8 cellular contexts compared by ENCODE assay signal in genomic region chr16:568401-569258, GRCh38. TPM values are rescaled to one million over a fixed set of nuclear protein-coding genes. Genes with fewer than 3 reads are reported as not detected.
DNase-seq lines count a peak whose midpoint lies in the region; ATAC-seq and TF ChIP-seq lines count a peak whose summit lies in the region.

No MANE protein-coding gene starts in this region.

- H3K27ac ChIP-seq in coronary artery: peak overlapping the region; percentile 77 to 83

- no peaks in the 10 kb centered on the region for H3F3A ChIP-seq in Loucy (ENCODE audit: low read depth)

- ATAC-seq in GM21526 (IDR thresholded peaks at IDR 0.05; ENCODE audit: low FRiP score, unreplicated experiment): no peak
- ATAC-seq in HG03442 (IDR thresholded peaks at IDR 0.05; ENCODE audit: unreplicated experiment): no peak

- H3K4me1 ChIP-seq in Loucy (ENCODE audit: insufficient read depth, low read length, poor library complexity, severe bottlenecking): peaks cover 4% of the 10 kb centered on the region

- peak overlapping the region in 4 of 7 donors; percentile 48 to 85 (median 82) for H3K27ac Mint-ChIP-seq in CD14-positive monocyte
- H3K27ac Mint-ChIP-seq in neural crest cell (ENCODE audit: unreplicated experiment): no peak overlapping the region

- intact Hi-C loops in CD14-positive monocyte (cut with micrococcal nuclease): no loop called here

- H2AFZ ChIP-seq in Loucy (ENCODE audit: low read length): no peak overlapping the region

- peaks cover 1 to 6% (median 2%) of the 10 kb centered on the region in 3 donors for H3K27me3 Mint-ChIP-seq in CD14-positive monocyte (ENCODE audit: low read depth in 3 of 3)
- peaks cover 2% of the 10 kb centered on the region for H3K27me3 Mint-ChIP-seq in neural crest cell (ENCODE audit: low read depth)

- no peaks in the 10 kb centered on the region for H3K36me3 ChIP-seq in Loucy (ENCODE audit: insufficient read depth, low read length)

- peaks cover 2% of the 10 kb centered on the region for H4K20me1 ChIP-seq in Loucy (ENCODE audit: insufficient read depth, low read length, poor library complexity, severe bottlenecking)

- H3K79me2 ChIP-seq in Loucy (ENCODE audit: insufficient read depth, low read length): no peaks in the 10 kb centered on the region

- DNase-seq in CD14-positive monocyte (ENCODE audit: low spot score): no peak
- DNase-seq in coronary artery (ENCODE audit: low spot score): no peak
- no peak for DNase-seq in neural crest cell (ENCODE audit: low read depth, low spot score)
- no peak for DNase-seq in NCI-H510A treated with DMSO at 0.1 percent for 48 hours (lab: John Stamatoyannopoulos, UW)
- DNase-seq in dedifferentiated amniotic fluid mesenchymal stem cell (ENCODE audit: extremely low spot score): no peak

- H3K4me1 Mint-ChIP-seq in CD14-positive monocyte (peaks cover 33% of the 10 kb centered on the region), neural crest cell (peaks cover 29% of the 10 kb centered on the region)

- H3K9me3 Mint-ChIP-seq in CD14-positive monocyte (peaks cover 0 to 2% (median 0%) of the 10 kb centered on the region in 7 donors), neural crest cell (no peaks in the 10 kb centered on the region)

- H3K4me3 ChIP-seq in Loucy (ENCODE audit: low read length, poor library complexity, severe bottlenecking) (peak overlapping the region; percentile 74), coronary artery (peak overlapping the region; percentile 82)

- H3K4me2 ChIP-seq in Loucy (ENCODE audit: low read depth, low read length, poor library complexity, severe bottlenecking): peak overlapping the region; percentile 79

- H3K9me2 ChIP-seq in Loucy (replicated peaks; ENCODE audit: low read depth, low read length): no peaks in the 10 kb centered on the region

- H3K4me3 Mint-ChIP-seq in CD14-positive monocyte (peak overlapping the region; percentile 83 to 89), neural crest cell (peak overlapping the region; percentile 93)

- no peaks in the 10 kb centered on the region for H3K27me3 ChIP-seq in Loucy (ENCODE audit: insufficient read depth, low read length, poor library complexity, severe bottlenecking)

- H3K36me3 Mint-ChIP-seq in CD14-positive monocyte (peaks cover 4% of the 10 kb centered on the region in 2 donors), neural crest cell (ENCODE audit: low read depth) (no peaks in the 10 kb centered on the region)

- TF ChIP-seq CTCF in CD14-positive monocyte (IDR thresholded peaks at IDR 0.05) (no peak), Loucy (conservative IDR thresholded peaks at IDR 0.05; ENCODE audit: low read length) (no peak), coronary artery (IDR thresholded peaks at IDR 0.05) (no peak), neural crest cell (conservative IDR thresholded peaks at IDR 0.05) (no peak)

- H3K9ac ChIP-seq in Loucy (ENCODE audit: low read depth, low read length, poor library complexity, severe bottlenecking): peak overlapping the region; percentile 81

- no peaks in the 10 kb centered on the region for H3K9me3 ChIP-seq in Loucy (ENCODE audit: insufficient read depth, low read depth, low read length)

RNA-seq across cellular contexts. Expression of gene PIGQ, which starts 1.1 kb away (rescaled TPM):
- 10 to 100 TPM; 11.4 to 12.1 TPM for polyA plus RNA-seq in CD14-positive monocyte
- total RNA-seq in neural crest cell: 84.9 and 91.7 TPM in 2 replicates

RNA-seq across cellular contexts. Expression of gene NHLRC4, which starts 1.8 kb away (rescaled TPM):
- under 1 TPM; 0.29 to 0.57 TPM for polyA plus RNA-seq in CD14-positive monocyte
- total RNA-seq in neural crest cell: 0.84 and 0.86 TPM in 2 replicates

RNA-seq across cellular contexts. Expression of gene PRR35, which starts 8.4 kb away (rescaled TPM):
- not detected for polyA plus RNA-seq in CD14-positive monocyte
- not detected in 2 replicates for total RNA-seq in neural crest cell

RNA-seq across cellular contexts. Expression of gene RAB40C, which starts 21.2 kb away (rescaled TPM):
- 10 to 100 TPM; 10.0 to 10.9 TPM for polyA plus RNA-seq in CD14-positive monocyte
- 30.9 and 31.6 TPM in 2 replicates for total RNA-seq in neural crest cell

RNA-seq across cellular contexts. Expression of gene CAPN15, which starts 41.1 kb away (rescaled TPM):
- polyA plus RNA-seq in CD14-positive monocyte: 1 to 10 TPM; 3.4 to 3.9 TPM
- total RNA-seq in neural crest cell: 56.9 and 60.3 TPM in 2 replicates
